Comparison of ENCODE assay signal across 12 cellular contexts in genomic region chr1:27143408-27143807, GRCh38. TPM values are rescaled to one million over a fixed set of nuclear protein-coding genes. Genes with fewer than 3 reads are reported as not detected.
A peak's percentile ranks its signal among the peaks of the same experiment; 100 is the strongest.
DNase-seq lines count a peak whose midpoint lies in the region; TF ChIP-seq lines count a peak whose summit lies in the region.
"Had no signal": no experiment of that assay in that cellular context is flagged by ENCODE, and none has a peak within 500 bp of the region (broad histone marks: within the 10 kb centered on the region; RNA-seq: fewer than 3 reads in every experiment).

No MANE protein-coding gene starts in this region.

- H3K36me3 ChIP-seq in urinary bladder (ENCODE audit: insufficient read depth): no peaks in the 10 kb centered on the region

- H3K4me3 Mint-ChIP-seq in activated naive CD4-positive, alpha-beta T cell treated with anti-CD3 and anti-CD28 coated beads for 36 hours: no peak overlapping the region
- H3K4me3 Mint-ChIP-seq in chondrocyte (ENCODE audit: unreplicated experiment): no peak overlapping the region

- intact Hi-C loops in activated naive CD4-positive, alpha-beta T cell treated with anti-CD3 and anti-CD28 coated beads for 36 hours (cut with micrococcal nuclease): no loop called here

- 49% methylated on average over 6 of the region's 6 CpGs for WGBS in urinary bladder

- H3K4me1 Mint-ChIP-seq in activated naive CD4-positive, alpha-beta T cell treated with anti-CD3 and anti-CD28 coated beads for 36 hours (ENCODE audit: low read depth): peaks cover 42% of the 10 kb centered on the region
- peaks cover 73% of the 10 kb centered on the region for H3K4me1 Mint-ChIP-seq in chondrocyte (ENCODE audit: low read depth)

- H3K4me3 ChIP-seq in urinary bladder (ENCODE audit: low read depth, low read length): no peak overlapping the region

- H3K27ac Mint-ChIP-seq in activated naive CD4-positive, alpha-beta T cell treated with anti-CD3 and anti-CD28 coated beads for 36 hours: peak overlapping the region; percentile 76
- peak overlapping the region; percentile 1 for H3K27ac Mint-ChIP-seq in chondrocyte (ENCODE audit: unreplicated experiment)

- no peak for TF ChIP-seq CTCF in chondrocyte (IDR thresholded peaks at IDR 0.05)

- no peaks in the 10 kb centered on the region for H3K4me1 ChIP-seq in urinary bladder (ENCODE audit: insufficient read depth)

- no peaks in the 10 kb centered on the region for H3K9me3 Mint-ChIP-seq in activated naive CD4-positive, alpha-beta T cell treated with anti-CD3 and anti-CD28 coated beads for 36 hours
- H3K9me3 Mint-ChIP-seq in chondrocyte (ENCODE audit: low read depth): no peaks in the 10 kb centered on the region

- no peak for DNase-seq in activated naive CD4-positive, alpha-beta T cell treated with anti-CD3 and anti-CD28 coated beads for 36 hours
- no peak for DNase-seq in activated naive CD4-positive, alpha-beta T cell treated with Interleukin-2 at 50 U/mL for 16 hours
- no peak for DNase-seq in chondrocyte (ENCODE audit: low spot score)
- peak; percentile 47 for DNase-seq in myocyte (ENCODE audit: low read depth)
- no peak for DNase-seq in NCI-H526 treated with DMSO at 0.1 percent for 48 hours (lab: John Stamatoyannopoulos, UW)
- no peak for DNase-seq in iPS-NIHi11 (ENCODE audit: low spot score)
- no peak for DNase-seq in amniotic stem cell (lab: John Stamatoyannopoulos, UW)
- DNase-seq: NCI-H2227 treated with DMSO at 0.1 percent for 48 hours; occipital lobe; stimulated activated CD4-positive, alpha-beta T cell treated with anti-CD3 and anti-CD28 coated beads, Interleukin-4, amount 100 ng/mL, for 24 hours; substantia nigra had no signal

- peaks cover 2% of the 10 kb centered on the region for H3K36me3 Mint-ChIP-seq in activated naive CD4-positive, alpha-beta T cell treated with anti-CD3 and anti-CD28 coated beads for 36 hours (ENCODE audit: low read depth)
- H3K36me3 Mint-ChIP-seq in chondrocyte (ENCODE audit: low read depth): peaks cover 4% of the 10 kb centered on the region

- H3K27me3 Mint-ChIP-seq in activated naive CD4-positive, alpha-beta T cell treated with anti-CD3 and anti-CD28 coated beads for 36 hours (ENCODE audit: low read depth): no peaks in the 10 kb centered on the region
- H3K27me3 Mint-ChIP-seq in chondrocyte (ENCODE audit: low read depth): no peaks in the 10 kb centered on the region

- CTCF ChIA-PET in activated naive CD4-positive, alpha-beta T cell treated with anti-CD3 and anti-CD28 coated beads for 36 hours (lab: Charles Lee): interaction anchor here (1.0 to 1.3 kb wide), 4 partner anchors 9 to 46 kb away, joined by 3 to 7 read pairs (median 4); partner anchors contain the start of gene SLC9A1

- H3K27ac ChIP-seq in urinary bladder (ENCODE audit: low read depth): peak overlapping the region; percentile 53

RNA-seq across cellular contexts. Expression of gene SLC9A1, which starts 11.5 kb away (rescaled TPM):
- 10 to 100 TPM; 15.4 to 16.5 TPM for total RNA-seq in activated naive CD4-positive, alpha-beta T cell treated with anti-CD3 and anti-CD28 coated beads for 36 hours
- total RNA-seq in chondrocyte (53.9 to 55.4 TPM (median 54.6 TPM) in 3 replicates), myocyte (4.6 and 9.6 TPM in 2 replicates), urinary bladder (9.7 TPM)
- polyA plus RNA-seq in myocyte (2012): 43.6 TPM
- 18.3 TPM for polyA plus RNA-seq in urinary bladder
